In genomic region chr10:80168111-80168511, GRCh38 we compare ENCODE assay signal across 17 cellular contexts. TPM values are rescaled to one million over a fixed set of nuclear protein-coding genes. Genes with fewer than 3 reads are reported as not detected.
DNase-seq lines count a peak whose midpoint lies in the region; ATAC-seq and TF ChIP-seq lines count a peak whose summit lies in the region.
"Had no signal": no experiment of that assay in that cellular context is flagged by ENCODE, and none has a peak within 500 bp of the region (broad histone marks: within the 10 kb centered on the region; RNA-seq: fewer than 3 reads in every experiment).

No MANE protein-coding gene starts in this region.

- H3K9me3 ChIP-seq in BLaER1 treated with 17β-estradiol and CSF1 and Interleukin-3, amounts not matched to agents 10 nM and 100 nM (replicated peaks in 1 of 11) = no peaks in the 10 kb centered on the region
- H3K9me3 ChIP-seq in prostate gland = no peaks in the 10 kb centered on the region
- H3K9me3 ChIP-seq: body of pancreas had no signal

- peaks cover 15% of the 10 kb centered on the region for H3K4me1 Mint-ChIP-seq in activated T-helper 17 cell treated with anti-CD3 and anti-CD28 coated beads, Interleukin-2, amount 50 U/mL, for 72 hours

- H3K27me3 ChIP-seq in BLaER1 treated with 17β-estradiol and CSF1 and Interleukin-3, amounts not matched to agents 10 nM and 100 nM = no peaks in the 10 kb centered on the region
- H3K27me3 ChIP-seq in prostate gland (replicated peaks; ENCODE audit: insufficient read depth) = no peaks in the 10 kb centered on the region
- H3K27me3 ChIP-seq: body of pancreas had no signal

- peaks cover 33 to 80% (median 69%) of the 10 kb centered on the region in 11 experiments for H3K36me3 ChIP-seq in BLaER1 treated with 17β-estradiol and CSF1 and Interleukin-3, amounts not matched to agents 10 nM and 100 nM
- H3K36me3 ChIP-seq in prostate gland = no peaks in the 10 kb centered on the region

- H3K27me3 Mint-ChIP-seq in activated T-helper 17 cell treated with anti-CD3 and anti-CD28 coated beads, Interleukin-2, amount 50 U/mL, for 72 hours = no peaks in the 10 kb centered on the region
- H3K27me3 Mint-ChIP-seq: effector memory CD8-positive, alpha-beta T cell; naive thymus-derived CD4-positive, alpha-beta T cell had no signal

- peak overlapping the region; percentile 12 to 93 (median 77); a peak in 18 of 22 replicates for H3K4me2 ChIP-seq in BLaER1 treated with 17β-estradiol and CSF1 and Interleukin-3, amounts not matched to agents 10 nM and 100 nM

- TF ChIP-seq CTCF in prostate gland (IDR thresholded peaks at IDR 0.05) = no peak

- H3K27ac ChIP-seq in BLaER1 treated with 17β-estradiol and CSF1 and Interleukin-3, amounts not matched to agents 10 nM and 100 nM = peak overlapping the region in 4 of 11 experiments; percentile 85 to 93 (median 89); a peak in 4 of 22 replicates
- peak overlapping the region; percentile 66 to 89 for H3K27ac ChIP-seq in prostate gland
- H3K27ac ChIP-seq: body of pancreas had no signal

- DNase-seq in NCI-H82 treated with DMSO at 0.1 percent for 48 hours (lab: John Stamatoyannopoulos, UW; ENCODE audit: unreplicated experiment) = peak; percentile 5
- DNase-seq in Right ventricle myocardium superior = no peak
- DNase-seq in prostate gland (ENCODE audit: low spot score) = peak; percentile 65
- no peak for DNase-seq in germinal center (ENCODE audit: low spot score)
- DNase-seq in HUDEP-2 (lab: John Stamatoyannopoulos, UW; ENCODE audit: unreplicated experiment in 76 of 76) = no peak
- DNase-seq: activated naive CD4-positive, alpha-beta T cell treated with Interleukin-2 at 50 U/mL for 16 hours; body of pancreas; effector memory CD8-positive, alpha-beta T cell; H7; naive thymus-derived CD4-positive, alpha-beta T cell; NCI-H2227 treated with DMSO at 0.1 percent for 48 hours; SHP77; stimulated activated CD4-positive, alpha-beta T cell treated with anti-CD3 and anti-CD28 coated beads, Interleukin-15, amount 100 ng/mL, for 24 hours had no signal

- no peak overlapping the region for H3K4me3 ChIP-seq in BLaER1 treated with 17β-estradiol and CSF1 and Interleukin-3, amounts not matched to agents 10 nM and 100 nM
- H3K4me3 ChIP-seq in prostate gland = peak overlapping the region in 1 of 2 donors; percentile 0
- H3K4me3 ChIP-seq: body of pancreas had no signal

- 0 out of 22 replicates have a peak overlapping the region, but pooled peaks of 2 of the 11 experiments have one; percentile 0 to 79 for H3K9ac ChIP-seq in BLaER1 treated with 17β-estradiol and CSF1 and Interleukin-3, amounts not matched to agents 10 nM and 100 nM

- WGBS in prostate gland = 32% methylated on average over 9 of the region's 9 CpGs

- H3K36me3 Mint-ChIP-seq in activated T-helper 17 cell treated with anti-CD3 and anti-CD28 coated beads, Interleukin-2, amount 50 U/mL, for 72 hours (ENCODE audit: low read depth) = peaks cover 95% of the 10 kb centered on the region

- H3K4me3 Mint-ChIP-seq in activated T-helper 17 cell treated with anti-CD3 and anti-CD28 coated beads, Interleukin-2, amount 50 U/mL, for 72 hours = no peak overlapping the region
- H3K4me3 Mint-ChIP-seq: effector memory CD8-positive, alpha-beta T cell; naive thymus-derived CD4-positive, alpha-beta T cell had no signal

- no peak overlapping the region for H3K27ac Mint-ChIP-seq in activated T-helper 17 cell treated with anti-CD3 and anti-CD28 coated beads, Interleukin-2, amount 50 U/mL, for 72 hours

- H4K20me1 ChIP-seq in BLaER1 treated with 17β-estradiol and CSF1 and Interleukin-3, amounts not matched to agents 10 nM and 100 nM = peaks cover 23 to 75% (median 57%) of the 10 kb centered on the region in 11 experiments; a peak in 20 of 22 replicates

- peaks cover 47 to 100% (median 66%) of the 10 kb centered on the region in 10 experiments for H3K4me1 ChIP-seq in BLaER1 treated with 17β-estradiol and CSF1 and Interleukin-3, amounts not matched to agents 10 nM and 100 nM
- peaks cover 28% of the 10 kb centered on the region for H3K4me1 ChIP-seq in prostate gland (replicated peaks)
- H3K4me1 ChIP-seq: body of pancreas had no signal

- intact Hi-C loops in Right ventricle myocardium superior (cut with DNase I) = no loop called here
- intact Hi-C loops in prostate gland (cut with DNase I) = no loop called here

- no peaks in the 10 kb centered on the region for H3K9me3 Mint-ChIP-seq in activated T-helper 17 cell treated with anti-CD3 and anti-CD28 coated beads, Interleukin-2, amount 50 U/mL, for 72 hours
- H3K9me3 Mint-ChIP-seq: effector memory CD8-positive, alpha-beta T cell had no signal

- TF ChIP-seq POLR2A in prostate gland (IDR thresholded peaks at IDR 0.05) = no peak

- ATAC-seq in Right ventricle myocardium superior (ENCODE audit: poor library complexity) = peak; percentile 19
- ATAC-seq in GM19452 (IDR thresholded peaks at IDR 0.05; ENCODE audit: unreplicated experiment) = no peak
- no peak for ATAC-seq in activated T-helper 17 cell treated with anti-CD3 and anti-CD28 coated beads, Interleukin-2, amount 50 U/mL, for 72 hours (replicated peaks)
- ATAC-seq: body of pancreas; naive thymus-derived CD4-positive, alpha-beta T cell had no signal

RNA-seq across cellular contexts. Expression of gene PLAC9, which starts 35.6 kb away (rescaled TPM):
- 29.1 TPM for total RNA-seq in Right ventricle myocardium superior
- total RNA-seq in prostate gland = 10 to 100 TPM in 1 of 2 donors, 1 to 10 TPM in 1; 8.9 to 14.7 TPM
- not detected for total RNA-seq in activated T-helper 17 cell treated with anti-CD3 and anti-CD28 coated beads, Interleukin-2, amount 50 U/mL, for 72 hours
- total RNA-seq: naive thymus-derived CD4-positive, alpha-beta T cell; T-helper 1 cell treated with Interleukin-12 subunit alpha and Interleukin-12 subunit beta and Interleukin-4 antibody, amounts not matched to agents 30 ng/mL and 1 ng/mL, for 36 hours had no signal

RNA-seq across cellular contexts. Expression of gene ANXA11, which starts 37.2 kb away (rescaled TPM):
- total RNA-seq in Right ventricle myocardium superior (434 TPM), prostate gland (100 to 1,000 TPM; 158 to 174 TPM)
- total RNA-seq in activated T-helper 17 cell treated with anti-CD3 and anti-CD28 coated beads, Interleukin-2, amount 50 U/mL, for 72 hours = 100 to 1,000 TPM; 184 to 275 TPM

Comparison
In these comparisons a context has a peak if more than half of its experiments do, and no peak if none do; other contexts are left out.
1. DNase-seq: peak in NCI-H82 treated with DMSO at 0.1 percent for 48 hours (single experiment) and prostate gland (single experiment); none in Right ventricle myocardium superior (single experiment), germinal center (single experiment) and HUDEP-2 (0 of 76).
2. RNA of gene PLAC9, which starts 35.6 kb away (total RNA-seq): 29.1 TPM in Right ventricle myocardium superior (single experiment) and 8.9 to 14.7 TPM in prostate gland; not detected in activated T-helper 17 cell treated with anti-CD3 and anti-CD28 coated beads, Interleukin-2, amount 50 U/mL, for 72 hours; every median in the first group is over 4 times any median in the second.